ENCODE assay signal across 13 cellular contexts in the genomic region with DNA sequence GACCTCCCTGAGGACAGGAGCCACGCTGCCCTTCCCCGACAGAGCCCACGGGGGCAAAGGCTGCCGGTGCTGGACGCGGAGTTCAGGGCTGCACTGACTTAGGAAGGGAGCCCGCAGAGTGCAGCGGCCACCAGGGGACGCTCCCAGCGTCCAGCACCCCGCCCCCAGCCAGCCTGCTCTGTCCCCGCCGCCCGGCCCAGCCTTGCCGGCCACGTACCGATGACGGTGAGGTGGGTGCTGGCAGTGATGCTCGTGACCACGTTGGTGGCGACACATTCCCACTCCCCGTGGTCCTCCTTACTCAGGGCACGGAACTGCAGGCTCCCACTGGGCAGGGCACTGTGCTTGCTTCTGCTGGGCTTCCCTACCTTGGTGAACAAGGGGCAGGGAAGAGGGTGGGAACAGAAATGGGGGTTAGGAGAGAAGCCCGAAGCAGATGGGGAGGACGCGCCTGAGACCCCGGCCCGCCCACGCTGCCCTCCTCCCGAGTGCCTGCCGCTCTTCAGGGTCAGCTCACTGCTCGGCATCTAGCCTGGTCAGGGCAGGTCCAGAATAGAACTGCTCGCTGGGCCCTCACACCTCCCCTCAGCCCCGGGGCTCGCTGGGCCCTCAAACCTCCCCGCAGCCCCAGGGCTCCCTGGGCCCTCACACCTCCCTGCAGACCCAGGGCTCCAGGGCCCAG. TPM values are rescaled to one million over a fixed set of nuclear protein-coding genes. Genes with fewer than 3 reads are reported as not detected.
DNase-seq lines count a peak whose midpoint lies in the region; ATAC-seq, FAIRE-seq and TF ChIP-seq lines count a peak whose summit lies in the region.
"Had no signal": no experiment of that assay in that cellular context is flagged by ENCODE, and none has a peak within 500 bp of the region (broad histone marks: within the 10 kb centered on the region; RNA-seq: fewer than 3 reads in every experiment).

No MANE protein-coding gene starts in this region.

- H3K4me1 Mint-ChIP-seq in activated CD8-positive, alpha-beta T cell treated with anti-CD3 and anti-CD28 coated beads, Interleukin-2, amount 10 ng/mL, durations not matched to agents 7 days and 5 days (ENCODE audit: low read depth) = peaks cover 38% of the 10 kb centered on the region
- peaks cover 31% of the 10 kb centered on the region for H3K4me1 Mint-ChIP-seq in activated CD8-positive, alpha-beta T cell treated with anti-CD3 and anti-CD28 coated beads for 36 hours (ENCODE audit: low read depth)
- H3K4me1 Mint-ChIP-seq in activated T-helper 2 cell treated with anti-CD3 and anti-CD28 coated beads, Interferon-gamma antibody, Interleukin-2, Interleukin-4, amounts not matched to agents 10 μg/mL and 5 μg/mL and 100 μg/mL, durations not matched to agents 14 hours and 24 hours and 36 hours (ENCODE audit: low read depth) = peaks cover 36% of the 10 kb centered on the region

- peaks cover 0 to 49% (median 10%) of the 10 kb centered on the region in 9 donors for H3K36me3 ChIP-seq in heart right ventricle
- H3K36me3 ChIP-seq in tibial nerve = peaks cover 0 to 19% (median 0%) of the 10 kb centered on the region in 3 donors
- H3K36me3 ChIP-seq: BLaER1 treated with 17β-estradiol and CSF1 and Interleukin-3, amounts not matched to agents 10 nM and 100 nM had no signal

- no peak for TF ChIP-seq POLR2A in tibial nerve (IDR thresholded peaks at IDR 0.05)

- POLR2A ChIA-PET in activated CD8-positive, alpha-beta T cell treated with anti-CD3 and anti-CD28 coated beads, Interleukin-2, amount 10 ng/mL, durations not matched to agents 7 days and 5 days (lab: Charles Lee) = no interaction called here
- POLR2A ChIA-PET in activated CD8-positive, alpha-beta T cell treated with anti-CD3 and anti-CD28 coated beads for 36 hours (lab: Charles Lee) = interaction anchor here (1.8 kb wide), 1 partner anchor 16 kb away, joined by 4 read pairs; no protein-coding TSS in a partner anchor

- no peak overlapping the region for H3K27ac ChIP-seq in heart right ventricle
- H3K27ac ChIP-seq in tibial nerve = no peak overlapping the region
- H3K27ac ChIP-seq: BLaER1 treated with 17β-estradiol and CSF1 and Interleukin-3, amounts not matched to agents 10 nM and 100 nM had no signal

- H3K27ac Mint-ChIP-seq in activated CD8-positive, alpha-beta T cell treated with anti-CD3 and anti-CD28 coated beads, Interleukin-2, amount 10 ng/mL, durations not matched to agents 7 days and 5 days = peak overlapping the region; percentile 87
- H3K27ac Mint-ChIP-seq in activated CD8-positive, alpha-beta T cell treated with anti-CD3 and anti-CD28 coated beads for 36 hours = no peak overlapping the region
- H3K27ac Mint-ChIP-seq in activated T-helper 2 cell treated with anti-CD3 and anti-CD28 coated beads, Interferon-gamma antibody, Interleukin-2, Interleukin-4, amounts not matched to agents 10 μg/mL and 5 μg/mL and 100 μg/mL, durations not matched to agents 14 hours and 24 hours and 36 hours = peak overlapping the region; percentile 70

- no peak for DNase-seq in activated CD8-positive, alpha-beta T cell treated with anti-CD3 and anti-CD28 coated beads, Interleukin-2, amount 10 ng/mL, durations not matched to agents 7 days and 5 days
- DNase-seq in activated CD8-positive, alpha-beta T cell treated with anti-CD3 and anti-CD28 coated beads for 36 hours = no peak
- DNase-seq in activated T-helper 2 cell treated with anti-CD3 and anti-CD28 coated beads, Interferon-gamma antibody, Interleukin-2, Interleukin-4, amounts not matched to agents 10 μg/mL and 5 μg/mL and 100 μg/mL, durations not matched to agents 14 hours and 24 hours and 36 hours (ENCODE audit: low spot score) = no peak
- DNase-seq in heart right ventricle = no peak
- no peak for DNase-seq in tibial nerve (ENCODE audit: low spot score in 2 of 2)
- DNase-seq in frontal cortex (ENCODE audit: low spot score in 2 of 2) = no peak
- DNase-seq: NCI-H2081; SIG-M5; stimulated activated CD4-positive, alpha-beta T cell treated with anti-CD3 and anti-CD28 coated beads, Interleukin-12 subunit alpha, Interleukin-12 subunit beta, amount 100 ng/mL, for 4 hours; stimulated activated naive CD4-positive, alpha-beta T cell treated with Interleukin-2 at 50 U/mL for 16 hours had no signal

- no peak for FAIRE-seq in frontal cortex (lab: Jason Lieb, UNC)

- no peaks in the 10 kb centered on the region for H3K27me3 Mint-ChIP-seq in activated CD8-positive, alpha-beta T cell treated with anti-CD3 and anti-CD28 coated beads, Interleukin-2, amount 10 ng/mL, durations not matched to agents 7 days and 5 days (ENCODE audit: low read depth)
- no peaks in the 10 kb centered on the region for H3K27me3 Mint-ChIP-seq in activated CD8-positive, alpha-beta T cell treated with anti-CD3 and anti-CD28 coated beads for 36 hours
- H3K27me3 Mint-ChIP-seq in activated T-helper 2 cell treated with anti-CD3 and anti-CD28 coated beads, Interferon-gamma antibody, Interleukin-2, Interleukin-4, amounts not matched to agents 10 μg/mL and 5 μg/mL and 100 μg/mL, durations not matched to agents 14 hours and 24 hours and 36 hours (ENCODE audit: low read depth) = no peaks in the 10 kb centered on the region

- H3K27me3 ChIP-seq in heart right ventricle (no peaks in the 10 kb centered on the region), tibial nerve (no peaks in the 10 kb centered on the region)
- H3K27me3 ChIP-seq: BLaER1 treated with 17β-estradiol and CSF1 and Interleukin-3, amounts not matched to agents 10 nM and 100 nM had no signal

- H3K4me1 ChIP-seq in heart right ventricle (peaks cover 6 to 46% (median 29%) of the 10 kb centered on the region in 9 donors), tibial nerve (peaks cover 0 to 32% (median 0%) of the 10 kb centered on the region in 4 donors)

- TF ChIP-seq EP300 in tibial nerve (IDR thresholded peaks at IDR 0.05) = no peak

- WGBS in heart right ventricle, 2 donors = 68 to 76% methylated on average over 36 of the region's 36 CpGs
- WGBS in tibial nerve, 2 donors = 59 to 72% methylated on average over 18 to 24 of the region's 36 CpGs

- H3K9me3 Mint-ChIP-seq in activated CD8-positive, alpha-beta T cell treated with anti-CD3 and anti-CD28 coated beads, Interleukin-2, amount 10 ng/mL, durations not matched to agents 7 days and 5 days (ENCODE audit: insufficient read depth) = no peaks in the 10 kb centered on the region
- H3K9me3 Mint-ChIP-seq in activated CD8-positive, alpha-beta T cell treated with anti-CD3 and anti-CD28 coated beads for 36 hours = no peaks in the 10 kb centered on the region
- no peaks in the 10 kb centered on the region for H3K9me3 Mint-ChIP-seq in activated T-helper 2 cell treated with anti-CD3 and anti-CD28 coated beads, Interferon-gamma antibody, Interleukin-2, Interleukin-4, amounts not matched to agents 10 μg/mL and 5 μg/mL and 100 μg/mL, durations not matched to agents 14 hours and 24 hours and 36 hours

- H3K9me3 ChIP-seq in heart right ventricle (no peaks in the 10 kb centered on the region), tibial nerve (no peaks in the 10 kb centered on the region)
- H3K9me3 ChIP-seq: BLaER1 treated with 17β-estradiol and CSF1 and Interleukin-3, amounts not matched to agents 10 nM and 100 nM had no signal

- ATAC-seq in activated CD8-positive, alpha-beta T cell treated with anti-CD3 and anti-CD28 coated beads, Interleukin-2, amount 10 ng/mL, durations not matched to agents 7 days and 5 days = no peak
- ATAC-seq in activated CD8-positive, alpha-beta T cell treated with anti-CD3 and anti-CD28 coated beads for 36 hours = no peak
- ATAC-seq in heart right ventricle (peak in 1 of 8 donors; percentile 32), HG02970 (IDR thresholded peaks at IDR 0.05; ENCODE audit: low FRiP score, unreplicated experiment) (no peak)
- no peak for ATAC-seq in activated CD4-positive, CD25-positive, alpha-beta regulatory T cell treated with anti-CD3 and anti-CD28 coated beads, Interleukin-2, amount 50 U/mL, for 24 hours

- intact Hi-C loops in activated CD8-positive, alpha-beta T cell treated with anti-CD3 and anti-CD28 coated beads for 36 hours (cut with micrococcal nuclease) = no loop called here
- intact Hi-C loops in activated T-helper 2 cell treated with anti-CD3 and anti-CD28 coated beads, Interferon-gamma antibody, Interleukin-2, Interleukin-4, amounts not matched to agents 10 μg/mL and 5 μg/mL and 100 μg/mL, durations not matched to agents 14 hours and 24 hours and 36 hours (cut with micrococcal nuclease) = no loop called here
- intact Hi-C loops in heart right ventricle (cut with DNase I) = loop anchor here in 1 of 10 donors (5.0 kb wide), 1 partner anchor 111 kb away; no protein-coding TSS in a partner anchor

- no peak overlapping the region for H3K4me3 Mint-ChIP-seq in activated CD8-positive, alpha-beta T cell treated with anti-CD3 and anti-CD28 coated beads, Interleukin-2, amount 10 ng/mL, durations not matched to agents 7 days and 5 days
- H3K4me3 Mint-ChIP-seq in activated CD8-positive, alpha-beta T cell treated with anti-CD3 and anti-CD28 coated beads for 36 hours = no peak overlapping the region
- H3K4me3 Mint-ChIP-seq in activated T-helper 2 cell treated with anti-CD3 and anti-CD28 coated beads, Interferon-gamma antibody, Interleukin-2, Interleukin-4, amounts not matched to agents 10 μg/mL and 5 μg/mL and 100 μg/mL, durations not matched to agents 14 hours and 24 hours and 36 hours (ENCODE audit: low read depth) = no peak overlapping the region

- H3K36me3 Mint-ChIP-seq in activated CD8-positive, alpha-beta T cell treated with anti-CD3 and anti-CD28 coated beads, Interleukin-2, amount 10 ng/mL, durations not matched to agents 7 days and 5 days (ENCODE audit: low read depth) = peaks cover 56% of the 10 kb centered on the region
- H3K36me3 Mint-ChIP-seq in activated CD8-positive, alpha-beta T cell treated with anti-CD3 and anti-CD28 coated beads for 36 hours (ENCODE audit: low read depth) = peaks cover 50% of the 10 kb centered on the region
- peaks cover 74% of the 10 kb centered on the region for H3K36me3 Mint-ChIP-seq in activated T-helper 2 cell treated with anti-CD3 and anti-CD28 coated beads, Interferon-gamma antibody, Interleukin-2, Interleukin-4, amounts not matched to agents 10 μg/mL and 5 μg/mL and 100 μg/mL, durations not matched to agents 14 hours and 24 hours and 36 hours (ENCODE audit: low read depth)

- no peak for TF ChIP-seq CTCF in activated CD8-positive, alpha-beta T cell treated with anti-CD3 and anti-CD28 coated beads for 36 hours (IDR thresholded peaks at IDR 0.05)
- TF ChIP-seq CTCF in heart right ventricle (IDR thresholded peaks at IDR 0.05) (peak in 8 of 9 donors; percentile 6 to 65 (median 51)), tibial nerve (IDR thresholded peaks at IDR 0.05) (peak in 4 of 5 experiments; percentile 13 to 26 (median 24))

- CTCF ChIA-PET in activated CD8-positive, alpha-beta T cell treated with anti-CD3 and anti-CD28 coated beads, Interleukin-2, amount 10 ng/mL, durations not matched to agents 7 days and 5 days (lab: Charles Lee) = no interaction called here
- CTCF ChIA-PET in activated CD8-positive, alpha-beta T cell treated with anti-CD3 and anti-CD28 coated beads for 36 hours (lab: Charles Lee) = no interaction called here

- H3K4me3 ChIP-seq in heart right ventricle (no peak overlapping the region), tibial nerve (no peak overlapping the region)
- H3K4me3 ChIP-seq: BLaER1 treated with 17β-estradiol and CSF1 and Interleukin-3, amounts not matched to agents 10 nM and 100 nM had no signal

RNA-seq across cellular contexts. Expression of a gene that starts 25.9 kb away (rescaled TPM):
- 100 to 1,000 TPM in 1 of 2 experiments, 10 to 100 TPM in 1; 96.3 to 118 TPM for total RNA-seq in activated CD8-positive, alpha-beta T cell treated with anti-CD3 and anti-CD28 coated beads, Interleukin-2, amount 10 ng/mL, durations not matched to agents 7 days and 5 days
- total RNA-seq in activated CD8-positive, alpha-beta T cell treated with anti-CD3 and anti-CD28 coated beads for 36 hours = 100 to 1,000 TPM; 124 to 136 TPM
- 101 and 110 TPM in 2 replicates for total RNA-seq in activated T-helper 2 cell treated with anti-CD3 and anti-CD28 coated beads, Interferon-gamma antibody, Interleukin-2, Interleukin-4, amounts not matched to agents 10 μg/mL and 5 μg/mL and 100 μg/mL, durations not matched to agents 14 hours and 24 hours and 36 hours
- total RNA-seq in heart right ventricle = 10 to 100 TPM; 31.0 to 72.3 (median 50.1) TPM
- polyA plus RNA-seq in heart right ventricle = 10 to 100 TPM in 1 of 2 donors, 1 to 10 TPM in 1; 6.7 to 37.2 TPM
- total RNA-seq in tibial nerve = 1 to 10 TPM; 2.1 to 5.1 (median 2.8) TPM
- total RNA-seq in frontal cortex = 6.9 TPM
